ENCODE assay signal across 8 cellular contexts in the genomic region with DNA sequence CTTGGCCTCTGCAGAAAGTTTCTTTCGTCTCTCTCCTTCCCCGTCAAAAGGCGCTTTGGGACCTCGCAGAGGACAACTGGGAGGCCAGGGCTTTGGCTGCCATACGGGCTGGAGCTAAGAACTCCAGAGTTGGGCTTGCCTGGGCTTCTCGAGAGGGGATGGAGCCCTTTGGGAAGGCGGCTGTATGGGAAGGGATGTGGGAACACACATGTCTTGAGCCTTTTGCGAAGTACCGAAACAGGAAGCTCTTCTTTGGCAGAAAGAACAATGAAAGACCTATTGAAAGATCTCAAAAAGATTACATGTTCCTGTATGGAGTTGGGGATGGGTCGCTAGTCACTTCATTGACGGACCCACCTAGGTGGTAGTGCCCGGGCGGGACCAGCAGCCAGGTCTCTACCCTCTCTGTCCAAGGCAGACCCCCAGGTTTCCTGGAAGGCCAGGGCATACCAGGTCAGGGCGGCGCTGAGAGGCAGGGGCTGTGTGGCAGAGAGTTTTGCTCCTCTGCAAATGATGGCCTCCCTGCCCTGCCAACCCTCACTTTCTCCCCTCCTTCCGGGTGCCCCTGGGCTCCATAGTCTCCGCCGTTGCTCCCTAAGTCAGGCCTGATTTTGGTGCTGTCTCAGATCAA. TPM values are rescaled to one million over a fixed set of nuclear protein-coding genes. Genes with fewer than 3 reads are reported as not detected.
A peak's percentile ranks its signal among the peaks of the same experiment; 100 is the strongest.
DNase-seq lines count a peak whose midpoint lies in the region; ATAC-seq and TF ChIP-seq lines count a peak whose summit lies in the region.

No MANE protein-coding gene starts in this region.

- peak overlapping the region; percentile 60 for H3K27ac ChIP-seq in PC-3 (ENCODE audit: low read length)
- H3K27ac ChIP-seq in smooth muscle cell (ENCODE audit: low read depth), result no peak overlapping the region

- H2AFZ ChIP-seq in PC-3 (ENCODE audit: low read length), result 0 out of 2 replicates have a peak overlapping the region, but pooled peaks have one; percentile 16
- no peak overlapping the region for H2AFZ ChIP-seq in smooth muscle cell (ENCODE audit: low read depth)

- H3K4me3 Mint-ChIP-seq in glutamatergic neuron (ENCODE audit: unreplicated experiment), result peak overlapping the region; percentile 80

- H3K4me1 Mint-ChIP-seq in glutamatergic neuron (ENCODE audit: low read depth, unreplicated experiment), result peaks cover 9% of the 10 kb centered on the region

- DNase-seq in NCI-H510A treated with DMSO at 0.1 percent for 48 hours (lab: John Stamatoyannopoulos, UW) (peak; percentile 17), NCI-H510A (lab: John Stamatoyannopoulos, UW) (no peak), PC-3 (no peak), glutamatergic neuron (no peak), smooth muscle cell (lab: John Stamatoyannopoulos, UW; ENCODE audit: unreplicated experiment) (no peak), AG08395 (ENCODE audit: low spot score) (no peak), NCI-H1930 (lab: John Stamatoyannopoulos, UW) (no peak)

- peak overlapping the region; percentile 87 for H3K9ac ChIP-seq in PC-3 (ENCODE audit: low read length)
- H3K9ac ChIP-seq in smooth muscle cell (ENCODE audit: low read depth), result no peak overlapping the region

- no peaks in the 10 kb centered on the region for H3K9me2 ChIP-seq in PC-3 (replicated peaks; ENCODE audit: low read length)

- H4K20me1 ChIP-seq in PC-3 (ENCODE audit: low read length) (peaks cover 50% of the 10 kb centered on the region), smooth muscle cell (ENCODE audit: low read depth) (peaks cover 4% of the 10 kb centered on the region)

- peaks cover 11% of the 10 kb centered on the region for H3K36me3 Mint-ChIP-seq in glutamatergic neuron (ENCODE audit: unreplicated experiment)

- peaks cover 12% of the 10 kb centered on the region for H3K27me3 Mint-ChIP-seq in glutamatergic neuron (ENCODE audit: unreplicated experiment)

- whole genome bisulfite sequencing in smooth muscle cell (ENCODE audit: low lambda C conversion rate), result 50% methylated on average over 18 of the region's 18 CpGs

- intact Hi-C loops in PC-3 (cut with micrococcal nuclease), result no loop called here

- H3K27me3 ChIP-seq in PC-3 (ENCODE audit: low read length), result no peaks in the 10 kb centered on the region
- peaks cover 52% of the 10 kb centered on the region for H3K27me3 ChIP-seq in smooth muscle cell (ENCODE audit: low read depth)

- peaks cover 8% of the 10 kb centered on the region; the same call in 1 of the 2 replicates for H3K36me3 ChIP-seq in PC-3 (ENCODE audit: low read depth, low read length)
- no peaks in the 10 kb centered on the region for H3K36me3 ChIP-seq in smooth muscle cell (ENCODE audit: low read depth)

- peaks cover under 1% of the 10 kb centered on the region for H3F3A ChIP-seq in PC-3 (ENCODE audit: low read length, unreplicated experiment)
- peaks cover 2% of the 10 kb centered on the region for H3F3A ChIP-seq in smooth muscle cell (ENCODE audit: low read depth)

- H3K4me2 ChIP-seq in PC-3 (ENCODE audit: low read length) (peak overlapping the region; percentile 87), smooth muscle cell (peak overlapping the region; percentile 82)

- ATAC-seq in PC-3, result no peak
- ATAC-seq in GM18511 (IDR thresholded peaks at IDR 0.05; ENCODE audit: unreplicated experiment), result no peak

- no peak overlapping the region for H3K27ac Mint-ChIP-seq in glutamatergic neuron (ENCODE audit: unreplicated experiment)

- no peak for TF ChIP-seq CTCF in PC-3 (conservative IDR thresholded peaks at IDR 0.05; ENCODE audit: low read depth, low read length)
- TF ChIP-seq CTCF in glutamatergic neuron (IDR thresholded peaks at IDR 0.05; ENCODE audit: partially characterized antibody, unreplicated experiment), result no peak
- TF ChIP-seq CTCF in smooth muscle cell (IDR thresholded peaks at IDR 0.05; ENCODE audit: borderline replicate concordance, insufficient read depth, poor library complexity, severe bottlenecking), result no peak

- CTCF ChIA-PET in PC-3 (lab: Charles Lee), result interaction anchor here (0.7 kb wide), 1 partner anchor 211 kb away, joined by 3 read pairs; no protein-coding TSS in a partner anchor

- BruUV-seq in PC-3 (replicated peaks; lab: Mats Ljungman, UMichigan), result TSS peak; percentile 29

- no peaks in the 10 kb centered on the region for H3K9me3 ChIP-seq in PC-3 (ENCODE audit: low read length)
- no peaks in the 10 kb centered on the region for H3K9me3 ChIP-seq in smooth muscle cell (replicated peaks; ENCODE audit: low read depth)

- H3K79me2 ChIP-seq in PC-3 (ENCODE audit: low read length) (peaks cover 57% of the 10 kb centered on the region), smooth muscle cell (ENCODE audit: low read depth) (no peaks in the 10 kb centered on the region)

- H3K4me3 ChIP-seq in PC-3 (ENCODE audit: low read length) (peak overlapping the region; percentile 99), smooth muscle cell (peak overlapping the region; percentile 49)

- POLR2A ChIA-PET in PC-3 (lab: Charles Lee; ENCODE audit: unreplicated experiment), result no interaction called here

- peaks cover 58% of the 10 kb centered on the region for H3K4me1 ChIP-seq in PC-3 (ENCODE audit: insufficient read depth, low read length)
- peaks cover 9% of the 10 kb centered on the region for H3K4me1 ChIP-seq in smooth muscle cell (ENCODE audit: low read depth)

- peaks cover 3% of the 10 kb centered on the region for H3K9me3 Mint-ChIP-seq in glutamatergic neuron (ENCODE audit: unreplicated experiment)

RNA-seq across cellular contexts. Expression of gene ST14, which starts 1.0 kb away (rescaled TPM):
- 231 and 289 TPM in 2 replicates for total RNA-seq in PC-3 (2014; rRNA removed)
- 0.12 TPM for total RNA-seq in glutamatergic neuron (ENCODE audit: unreplicated experiment)
- total RNA-seq in smooth muscle cell, result 7.7 and 9.4 TPM in 2 replicates
- polyA plus RNA-seq in smooth muscle cell, result 2.4 and 16.2 TPM in 2 replicates

Comparison
In these comparisons a context has a peak if more than half of its experiments do, and no peak if none do; other contexts are left out.
1. RNA of gene ST14, which starts 1.0 kb away (total RNA-seq): 231 to 289 TPM in PC-3; 7.7 to 9.4 TPM in smooth muscle cell and 0.12 TPM in glutamatergic neuron (single experiment); every median in the first group is over 10 times any median in the second.